In genomic region chr5:153569036-153569435, GRCh38 we compare ENCODE assay signal across 18 cellular contexts.
"Had no signal": no experiment of that assay in that cellular context is flagged by ENCODE, and none has a peak within 500 bp of the region (broad histone marks: within the 10 kb centered on the region; RNA-seq: fewer than 3 reads in every experiment).

No MANE protein-coding gene starts in this region.

- H3K9me3 ChIP-seq: adrenal gland, gastrocnemius medialis, left ventricle myocardium inferior, vagina had no signal

- H3K4me1 Mint-ChIP-seq: activated CD4-positive, alpha-beta T cell treated with anti-CD3 and anti-CD28 coated beads, Interleukin-2, amount 10 ng/mL, durations not matched to agents 7 days and 5 days had no signal

- H3K27me3 Mint-ChIP-seq: activated CD4-positive, alpha-beta T cell treated with anti-CD3 and anti-CD28 coated beads, Interleukin-2, amount 10 ng/mL, durations not matched to agents 7 days and 5 days; progenitor cell of endocrine pancreas had no signal

- H3K4me3 ChIP-seq: adrenal gland, gastrocnemius medialis, left ventricle myocardium inferior, vagina had no signal

- H3K27me3 ChIP-seq: adrenal gland, gastrocnemius medialis, vagina had no signal

- H3K4me1 ChIP-seq: adrenal gland, gastrocnemius medialis, vagina had no signal

- H3K4me3 Mint-ChIP-seq: activated CD4-positive, alpha-beta T cell treated with anti-CD3 and anti-CD28 coated beads, Interleukin-2, amount 10 ng/mL, durations not matched to agents 7 days and 5 days; activated CD8-positive, alpha-beta T cell treated with anti-CD3 and anti-CD28 coated beads, Interleukin-2, amount 10 ng/mL, durations not matched to agents 7 days and 5 days; activated naive CD4-positive, alpha-beta T cell treated with anti-CD3 and anti-CD28 coated beads for 36 hours; activated T-cell treated with anti-CD3 and anti-CD28 coated beads, Interleukin-2, amount 50 U/mL, for 4 hours had no signal

- H3K27ac Mint-ChIP-seq: activated CD4-positive, alpha-beta T cell treated with anti-CD3 and anti-CD28 coated beads, Interleukin-2, amount 10 ng/mL, durations not matched to agents 7 days and 5 days; activated CD8-positive, alpha-beta T cell treated with anti-CD3 and anti-CD28 coated beads, Interleukin-2, amount 10 ng/mL, durations not matched to agents 7 days and 5 days; activated naive CD4-positive, alpha-beta T cell treated with anti-CD3 and anti-CD28 coated beads for 36 hours; progenitor cell of endocrine pancreas had no signal

- H3K36me3 ChIP-seq: adrenal gland, gastrocnemius medialis, left ventricle myocardium inferior, vagina had no signal

- DNase-seq: activated CD4-positive, alpha-beta T cell treated with anti-CD3 and anti-CD28 coated beads, Interleukin-2, amount 10 ng/mL, durations not matched to agents 7 days and 5 days; activated CD8-positive, alpha-beta T cell treated with anti-CD3 and anti-CD28 coated beads, Interleukin-2, amount 10 ng/mL, durations not matched to agents 7 days and 5 days; activated naive CD4-positive, alpha-beta T cell treated with anti-CD3 and anti-CD28 coated beads for 36 hours; activated T-cell treated with anti-CD3 and anti-CD28 coated beads, Interleukin-2, amount 50 U/mL, for 4 hours; adrenal gland; caudate nucleus; erythroblast; gastrocnemius medialis; head of caudate nucleus; kidney glomerular epithelial cell; left ventricle myocardium inferior; mammary epithelial cell; stimulated activated CD4-positive, alpha-beta T cell treated with anti-CD3 and anti-CD28 coated beads, Interleukin-12 subunit alpha, Interleukin-12 subunit beta, amount 100 ng/mL, for 4 hours; stimulated activated CD4-positive, alpha-beta T cell treated with anti-CD3 and anti-CD28 coated beads, Interleukin-2, amount 100 ng/mL, for 24 hours; stimulated activated naive CD4-positive, alpha-beta T cell treated with Interleukin-2 at 50 U/mL for 16 hours; trophoblast cell had no signal

- H3K27ac ChIP-seq: adrenal gland, gastrocnemius medialis, left ventricle myocardium inferior, vagina had no signal

- ATAC-seq: activated CD8-positive, alpha-beta T cell treated with anti-CD3 and anti-CD28 coated beads, Interleukin-2, amount 10 ng/mL, durations not matched to agents 7 days and 5 days; activated T-cell treated with anti-CD3 and anti-CD28 coated beads, Interleukin-2, amount 50 U/mL, for 4 hours; gastrocnemius medialis had no signal
